Comparison of ENCODE assay signal across 32 cellular contexts in genomic region chr11:112975493-112975892, GRCh38. TPM values are rescaled to one million over a fixed set of nuclear protein-coding genes. Genes with fewer than 3 reads are reported as not detected.
"Had no signal": no experiment of that assay in that cellular context is flagged by ENCODE, and none has a peak within 500 bp of the region (broad histone marks: within the 10 kb centered on the region; RNA-seq: fewer than 3 reads in every experiment).

No MANE protein-coding gene starts in this region.

- H3K4me1 ChIP-seq: body of pancreas, breast epithelium had no signal

- H3K27ac ChIP-seq: body of pancreas, brain microvascular endothelial cell, breast epithelium, VCaP had no signal

- H3K9me3 ChIP-seq: body of pancreas, breast epithelium had no signal

- H3K4me3 ChIP-seq: body of pancreas, breast epithelium had no signal

- H3K27me3 Mint-ChIP-seq: activated naive CD4-positive, alpha-beta T cell treated with anti-CD3 and anti-CD28 coated beads, Interleukin-2, amount 10 ng/mL, durations not matched to agents 7 days and 5 days had no signal

- DNase-seq: activated B cell treated with CpG ODN at 0.5 μM for 24 hours; activated CD4-positive, alpha-beta memory T cell treated with anti-CD3 and anti-CD28 coated beads, Interleukin-2, amount 10 ng/mL, durations not matched to agents 7 days and 5 days; activated CD4-positive, alpha-beta T cell treated with anti-CD3 and anti-CD28 coated beads for 4 hours; activated CD4-positive, alpha-beta T cell treated with anti-CD3 and anti-CD28 coated beads, Interleukin-2, amount 10 ng/mL, durations not matched to agents 24 days and 14 days; activated CD4-positive, alpha-beta T cell treated with anti-CD3 and anti-CD28 coated beads, Interleukin-2, amount 50 U/mL, for 1 hour; activated CD4-positive, alpha-beta T cell treated with anti-CD3 and anti-CD28 coated beads, Interleukin-2, amount 50 U/mL, for 4 hours; activated CD4-positive, CD25-positive, alpha-beta regulatory T cell treated with anti-CD3 and anti-CD28 coated beads, Interleukin-2, amount 50 U/mL, for 72 hours; activated CD8-positive, alpha-beta memory T cell treated with anti-CD3 and anti-CD28 coated beads for 24 hours; activated CD8-positive, alpha-beta memory T cell treated with anti-CD3 and anti-CD28 coated beads, Interleukin-2, amount 10 ng/mL, durations not matched to agents 7 days and 5 days; activated CD8-positive, alpha-beta memory T cell treated with anti-CD3 and anti-CD28 coated beads, Interleukin-2, amount 50 U/mL, for 48 hours; activated CD8-positive, alpha-beta T cell treated with anti-CD3 and anti-CD28 coated beads, Interleukin-2, amount 10 ng/mL, durations not matched to agents 7 days and 5 days; activated effector memory CD4-positive, alpha-beta T cell treated with Interleukin-2 at 50 U/mL for 16 hours; activated gamma-delta T cell; activated naive CD4-positive, alpha-beta T cell treated with anti-CD3 and anti-CD28 coated beads, Interleukin-2, amount 10 ng/mL, durations not matched to agents 7 days and 5 days; activated naive CD4-positive, alpha-beta T cell treated with Interleukin-2 at 50 U/mL for 16 hours; activated naive CD8-positive, alpha-beta T cell treated with anti-CD3 and anti-CD28 coated beads, Interleukin-2, amount 10 ng/mL, durations not matched to agents 7 days and 5 days; activated naive CD8-positive, alpha-beta T cell treated with anti-CD3 and anti-CD28 coated beads, Interleukin-2, amount 50 U/mL, for 24 hours; activated T-cell treated with anti-CD3 and anti-CD28 coated beads, Interleukin-2, amount 50 U/mL, for 24 hours; activated T-cell treated with anti-CD3 and anti-CD28 coated beads, Interleukin-2, amount 50 U/mL, for 48 hours; aorta; body of pancreas; brain microvascular endothelial cell; central memory CD4-positive, alpha-beta T cell; T-helper 2 cell; T-helper 9 cell had no signal

- ATAC-seq: activated CD8-positive, alpha-beta memory T cell treated with anti-CD3 and anti-CD28 coated beads, Interleukin-2, amount 10 ng/mL, durations not matched to agents 7 days and 5 days; activated CD8-positive, alpha-beta T cell treated with anti-CD3 and anti-CD28 coated beads, Interleukin-2, amount 10 ng/mL, durations not matched to agents 7 days and 5 days; activated naive CD8-positive, alpha-beta T cell treated with anti-CD3 and anti-CD28 coated beads, Interleukin-2, amount 50 U/mL, for 24 hours; body of pancreas had no signal

- H3K36me3 Mint-ChIP-seq: activated CD8-positive, alpha-beta memory T cell treated with anti-CD3 and anti-CD28 coated beads, Interleukin-2, amount 10 ng/mL, durations not matched to agents 7 days and 5 days; activated naive CD4-positive, alpha-beta T cell treated with anti-CD3 and anti-CD28 coated beads, Interleukin-2, amount 10 ng/mL, durations not matched to agents 7 days and 5 days; activated naive CD4-positive, alpha-beta T cell treated with anti-CD3 and anti-CD28 coated beads, Interleukin-2, amount 50 U/mL, for 24 hours; activated naive CD8-positive, alpha-beta T cell; activated naive CD8-positive, alpha-beta T cell treated with anti-CD3 and anti-CD28 coated beads, Interleukin-2, amount 10 ng/mL, durations not matched to agents 7 days and 5 days had no signal

- H3K4me1 Mint-ChIP-seq: activated B cell treated with CpG ODN at 0.5 μM for 24 hours; activated CD4-positive, alpha-beta memory T cell treated with anti-CD3 and anti-CD28 coated beads, Interleukin-2, amount 10 ng/mL, durations not matched to agents 7 days and 5 days; activated CD4-positive, alpha-beta T cell treated with anti-CD3 and anti-CD28 coated beads, Interleukin-2, amount 10 ng/mL, durations not matched to agents 24 days and 14 days; activated naive CD4-positive, alpha-beta T cell treated with anti-CD3 and anti-CD28 coated beads, Interleukin-2, amount 10 ng/mL, durations not matched to agents 7 days and 5 days; activated naive CD4-positive, alpha-beta T cell treated with anti-CD3 and anti-CD28 coated beads, Interleukin-2, amount 50 U/mL, for 24 hours; activated naive CD8-positive, alpha-beta T cell treated with anti-CD3 and anti-CD28 coated beads, Interleukin-2, amount 10 ng/mL, durations not matched to agents 7 days and 5 days; activated naive CD8-positive, alpha-beta T cell treated with anti-CD3 and anti-CD28 coated beads, Interleukin-2, amount 50 U/mL, for 24 hours had no signal

- H3K36me3 ChIP-seq: brain microvascular endothelial cell, breast epithelium had no signal

- H3K4me3 Mint-ChIP-seq: activated B cell treated with CpG ODN at 0.5 μM for 24 hours; activated CD4-positive, alpha-beta memory T cell treated with anti-CD3 and anti-CD28 coated beads, Interleukin-2, amount 10 ng/mL, durations not matched to agents 7 days and 5 days; activated CD4-positive, alpha-beta T cell treated with anti-CD3 and anti-CD28 coated beads, Interleukin-2, amount 10 ng/mL, durations not matched to agents 24 days and 14 days; activated CD8-positive, alpha-beta memory T cell treated with anti-CD3 and anti-CD28 coated beads, Interleukin-2, amount 10 ng/mL, durations not matched to agents 7 days and 5 days; activated CD8-positive, alpha-beta T cell treated with anti-CD3 and anti-CD28 coated beads, Interleukin-2, amount 10 ng/mL, durations not matched to agents 7 days and 5 days; activated naive CD4-positive, alpha-beta T cell treated with anti-CD3 and anti-CD28 coated beads, Interleukin-2, amount 10 ng/mL, durations not matched to agents 7 days and 5 days; activated naive CD4-positive, alpha-beta T cell treated with anti-CD3 and anti-CD28 coated beads, Interleukin-2, amount 50 U/mL, for 24 hours; activated naive CD8-positive, alpha-beta T cell; activated naive CD8-positive, alpha-beta T cell treated with anti-CD3 and anti-CD28 coated beads, Interleukin-2, amount 10 ng/mL, durations not matched to agents 7 days and 5 days; activated naive CD8-positive, alpha-beta T cell treated with anti-CD3 and anti-CD28 coated beads, Interleukin-2, amount 50 U/mL, for 24 hours; activated T-cell treated with anti-CD3 and anti-CD28 coated beads, Interleukin-2, amount 50 U/mL, for 24 hours; T-helper 1 cell treated with Interleukin-12 subunit alpha and Interleukin-12 subunit beta and Interleukin-4 antibody, amounts not matched to agents 30 μg/mL and 1 μg/mL, for 36 hours; T-helper 2 cell treated with Interferon-gamma antibody and Interleukin-4, amounts not matched to agents 5 μg/mL and 100 μg/mL, for 36 hours had no signal

- H3K27ac Mint-ChIP-seq: activated B cell treated with CpG ODN at 0.5 μM for 24 hours; activated CD4-positive, alpha-beta memory T cell treated with anti-CD3 and anti-CD28 coated beads, Interleukin-2, amount 10 ng/mL, durations not matched to agents 7 days and 5 days; activated CD4-positive, alpha-beta T cell treated with anti-CD3 and anti-CD28 coated beads, Interleukin-2, amount 10 ng/mL, durations not matched to agents 24 days and 14 days; activated CD8-positive, alpha-beta memory T cell treated with anti-CD3 and anti-CD28 coated beads, Interleukin-2, amount 10 ng/mL, durations not matched to agents 7 days and 5 days; activated CD8-positive, alpha-beta T cell treated with anti-CD3 and anti-CD28 coated beads, Interleukin-2, amount 10 ng/mL, durations not matched to agents 7 days and 5 days; activated naive CD4-positive, alpha-beta T cell treated with anti-CD3 and anti-CD28 coated beads, Interleukin-2, amount 10 ng/mL, durations not matched to agents 7 days and 5 days; activated naive CD4-positive, alpha-beta T cell treated with anti-CD3 and anti-CD28 coated beads, Interleukin-2, amount 50 U/mL, for 24 hours; activated naive CD8-positive, alpha-beta T cell; activated naive CD8-positive, alpha-beta T cell treated with anti-CD3 and anti-CD28 coated beads, Interleukin-2, amount 10 ng/mL, durations not matched to agents 7 days and 5 days; activated naive CD8-positive, alpha-beta T cell treated with anti-CD3 and anti-CD28 coated beads, Interleukin-2, amount 50 U/mL, for 24 hours; activated T-cell treated with anti-CD3 and anti-CD28 coated beads, Interleukin-2, amount 50 U/mL, for 24 hours; activated T-helper 2 cell treated with anti-CD3 and anti-CD28 coated beads, Interferon-gamma antibody, Interleukin-2, Interleukin-4, amounts not matched to agents 10 μg/mL and 5 μg/mL and 100 μg/mL, durations not matched to agents 14 hours and 24 hours and 36 hours; T-helper 1 cell treated with Interleukin-12 subunit alpha and Interleukin-12 subunit beta and Interleukin-4 antibody, amounts not matched to agents 30 μg/mL and 1 μg/mL, for 36 hours; T-helper 2 cell treated with Interferon-gamma antibody and Interleukin-4, amounts not matched to agents 5 μg/mL and 100 μg/mL, for 36 hours had no signal

- H3K9me3 Mint-ChIP-seq: activated B cell treated with CpG ODN at 0.5 μM for 24 hours; activated CD4-positive, alpha-beta memory T cell treated with anti-CD3 and anti-CD28 coated beads, Interleukin-2, amount 10 ng/mL, durations not matched to agents 7 days and 5 days; activated CD4-positive, alpha-beta T cell treated with anti-CD3 and anti-CD28 coated beads, Interleukin-2, amount 10 ng/mL, durations not matched to agents 24 days and 14 days; activated naive CD4-positive, alpha-beta T cell treated with anti-CD3 and anti-CD28 coated beads, Interleukin-2, amount 10 ng/mL, durations not matched to agents 7 days and 5 days; activated naive CD4-positive, alpha-beta T cell treated with anti-CD3 and anti-CD28 coated beads, Interleukin-2, amount 50 U/mL, for 24 hours; activated naive CD8-positive, alpha-beta T cell treated with anti-CD3 and anti-CD28 coated beads, Interleukin-2, amount 10 ng/mL, durations not matched to agents 7 days and 5 days; activated naive CD8-positive, alpha-beta T cell treated with anti-CD3 and anti-CD28 coated beads, Interleukin-2, amount 50 U/mL, for 24 hours; activated T-cell treated with anti-CD3 and anti-CD28 coated beads, Interleukin-2, amount 50 U/mL, for 24 hours; activated T-helper 2 cell treated with anti-CD3 and anti-CD28 coated beads, Interferon-gamma antibody, Interleukin-2, Interleukin-4, amounts not matched to agents 10 μg/mL and 5 μg/mL and 100 μg/mL, durations not matched to agents 14 hours and 24 hours and 36 hours; T-helper 1 cell treated with Interleukin-12 subunit alpha and Interleukin-12 subunit beta and Interleukin-4 antibody, amounts not matched to agents 30 μg/mL and 1 μg/mL, for 36 hours; T-helper 2 cell treated with Interferon-gamma antibody and Interleukin-4, amounts not matched to agents 5 μg/mL and 100 μg/mL, for 36 hours had no signal

RNA-seq across cellular contexts. Expression of gene NCAM1, which starts 14.3 kb away (rescaled TPM):
- total RNA-seq: activated B cell treated with CpG ODN at 0.5 μM for 24 hours; activated CD4-positive, alpha-beta T cell treated with anti-CD3 and anti-CD28 coated beads, Interleukin-2, amount 10 ng/mL, durations not matched to agents 24 days and 14 days; activated T-helper 2 cell treated with anti-CD3 and anti-CD28 coated beads, Interferon-gamma antibody, Interleukin-2, Interleukin-4, amounts not matched to agents 10 μg/mL and 5 μg/mL and 100 μg/mL, durations not matched to agents 14 hours and 24 hours and 36 hours had no signal
